Comparison of ENCODE assay signal across 1 cellular context in genomic region chr1:67100833-67101232, GRCh38.
A peak's percentile ranks its signal among the peaks of the same experiment; 100 is the strongest.
TF ChIP-seq lines count a peak whose summit lies in the region.

No MANE protein-coding gene starts in this region.

TF ChIP-seq in K562, 482 proteins besides CTCF, POLR2A, EP300 and RAD21:
- no peak for TF ChIP-seq ZFX (CRISPR knock-in tag; IDR thresholded peaks at IDR 0.05)
- TF ChIP-seq HMBOX1 (IDR thresholded peaks at IDR 0.05) = peak; percentile 49; the same call in 1 of the 2 replicates
